30 cellular contexts compared by ENCODE assay signal in the genomic region with DNA sequence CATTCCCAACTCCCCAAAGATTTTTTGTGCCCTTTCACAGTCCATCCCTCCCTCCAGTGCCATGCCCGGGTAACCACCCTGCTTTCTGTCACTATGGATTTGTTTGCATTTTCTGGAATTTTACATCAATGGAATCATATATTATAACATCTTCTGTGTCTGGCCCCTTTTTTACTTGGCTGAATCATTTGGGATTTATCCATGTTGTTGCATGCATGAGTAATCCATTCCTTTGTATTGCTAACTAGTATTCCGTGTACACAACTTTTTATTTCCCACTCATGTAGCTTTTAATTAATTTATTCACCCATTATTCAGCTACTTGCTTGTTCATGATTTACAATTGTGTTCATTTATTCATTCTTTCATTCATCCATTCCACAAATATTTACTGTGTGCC.
"Had no signal": no experiment of that assay in that cellular context is flagged by ENCODE, and none has a peak within 500 bp of the region (broad histone marks: within the 10 kb centered on the region; RNA-seq: fewer than 3 reads in every experiment).

No MANE protein-coding gene starts in this region.

- H3K4me3 ChIP-seq: MG63 had no signal

- H3K27me3 ChIP-seq: brain microvascular endothelial cell, MG63 had no signal

- H3K27ac ChIP-seq: brain microvascular endothelial cell, WERI-Rb-1 had no signal

- H3K9me3 ChIP-seq: MG63 had no signal

- H3K36me3 ChIP-seq: brain microvascular endothelial cell, MG63, WERI-Rb-1 had no signal

- DNase-seq: activated CD4-positive, alpha-beta memory T cell treated with anti-CD3 and anti-CD28 coated beads, Interleukin-2, amount 10 ng/mL, durations not matched to agents 7 days and 5 days; activated CD4-positive, alpha-beta T cell treated with anti-CD3 and anti-CD28 coated beads for 1 hour; activated CD4-positive, alpha-beta T cell treated with anti-CD3 and anti-CD28 coated beads for 48 hours; activated CD4-positive, CD25-positive, alpha-beta regulatory T cell; activated CD8-positive, alpha-beta memory T cell treated with anti-CD3 and anti-CD28 coated beads for 24 hours; activated CD8-positive, alpha-beta memory T cell treated with anti-CD3 and anti-CD28 coated beads, Interleukin-2, amount 10 ng/mL, durations not matched to agents 7 days and 5 days; activated naive CD4-positive, alpha-beta T cell; activated naive CD4-positive, alpha-beta T cell treated with anti-CD3 and anti-CD28 coated beads, Interleukin-2, amount 50 U/mL, for 16 hours; activated naive CD8-positive, alpha-beta T cell treated with anti-CD3 and anti-CD28 coated beads for 36 hours; activated T-cell treated with anti-CD3 and anti-CD28 coated beads, Interleukin-2, amount 50 U/mL, for 1 hour; activated T-cell treated with anti-CD3 and anti-CD28 coated beads, Interleukin-2, amount 50 U/mL, for 72 hours; amniotic stem cell; aorta; brain microvascular endothelial cell; Karpas-422; KBM-7; MG63; NCI-H1048; NCI-H1105 treated with DMSO at 0.1 percent for 48 hours; NCI-H1436; NCI-H1694; NCI-H1930; NCI-H2081 treated with DMSO at 0.1 percent for 48 hours; NCI-H345; NCI-H510A; NCI-H526; NCI-H748 treated with DMSO at 0.1 percent for 48 hours; Right ventricle myocardium superior; T1000; WERI-Rb-1 had no signal
